Comparison of ENCODE assay signal across 29 cellular contexts in genomic region chr13:111354789-111355188, GRCh38. TPM values are rescaled to one million over a fixed set of nuclear protein-coding genes. Genes with fewer than 3 reads are reported as not detected.
"Had no signal": no experiment of that assay in that cellular context is flagged by ENCODE, and none has a peak within 500 bp of the region (broad histone marks: within the 10 kb centered on the region; RNA-seq: fewer than 3 reads in every experiment).

No MANE protein-coding gene starts in this region.

- H3K4me3 Mint-ChIP-seq: activated B cell treated with CpG ODN at 0.5 μM for 24 hours; activated CD4-positive, alpha-beta memory T cell treated with anti-CD3 and anti-CD28 coated beads, Interleukin-2, amount 10 ng/mL, durations not matched to agents 7 days and 5 days; activated naive CD4-positive, alpha-beta T cell treated with anti-CD3 and anti-CD28 coated beads, Interleukin-2, amount 10 ng/mL, durations not matched to agents 7 days and 5 days; activated naive CD8-positive, alpha-beta T cell treated with anti-CD3 and anti-CD28 coated beads, Interleukin-2, amount 10 ng/mL, durations not matched to agents 7 days and 5 days; activated T-cell treated with anti-CD3 and anti-CD28 coated beads, Interleukin-2, amount 50 U/mL, for 24 hours; activated T-cell treated with anti-CD3 and anti-CD28 coated beads, Interleukin-2, amount 50 U/mL, for 72 hours; central memory CD8-positive, alpha-beta T cell; dendritic cell treated with granulocyte-macrophage colony-stimulating factor and Interleukin-4, amounts not matched to agents 40 ng/mL and 50 ng/mL, for 4 days; effector memory CD8-positive, alpha-beta T cell; T-helper 17 cell; T-helper 2 cell treated with Interferon-gamma antibody and Interleukin-4, amounts not matched to agents 5 μg/mL and 100 μg/mL, for 36 hours had no signal

- H3K4me3 ChIP-seq: coronary artery had no signal

- H3K27me3 ChIP-seq: brain microvascular endothelial cell had no signal

- ATAC-seq: activated CD4-positive, CD25-positive, alpha-beta regulatory T cell treated with anti-CD3 and anti-CD28 coated beads, Interleukin-2, amount 50 U/mL, for 24 hours; activated naive CD4-positive, alpha-beta T cell treated with anti-CD3 and anti-CD28 coated beads, Interleukin-2, amount 50 U/mL, for 72 hours; activated T-cell treated with anti-CD3 and anti-CD28 coated beads, Interleukin-2, amount 50 U/mL, for 72 hours; effector memory CD8-positive, alpha-beta T cell; T-helper 17 cell had no signal

- H3K4me1 Mint-ChIP-seq: activated B cell treated with CpG ODN at 0.5 μM for 24 hours; activated CD4-positive, alpha-beta memory T cell treated with anti-CD3 and anti-CD28 coated beads, Interleukin-2, amount 10 ng/mL, durations not matched to agents 7 days and 5 days; activated naive CD4-positive, alpha-beta T cell treated with anti-CD3 and anti-CD28 coated beads, Interleukin-2, amount 10 ng/mL, durations not matched to agents 7 days and 5 days; activated naive CD8-positive, alpha-beta T cell treated with anti-CD3 and anti-CD28 coated beads, Interleukin-2, amount 10 ng/mL, durations not matched to agents 7 days and 5 days; central memory CD8-positive, alpha-beta T cell had no signal

- H3K27ac ChIP-seq: brain microvascular endothelial cell, coronary artery, epithelial cell of prostate, WERI-Rb-1 had no signal

- H3K36me3 ChIP-seq: brain microvascular endothelial cell, WERI-Rb-1 had no signal

- H3K9me3 Mint-ChIP-seq: activated naive CD4-positive, alpha-beta T cell treated with anti-CD3 and anti-CD28 coated beads, Interleukin-2, amount 10 ng/mL, durations not matched to agents 7 days and 5 days; central memory CD8-positive, alpha-beta T cell; effector memory CD8-positive, alpha-beta T cell; T-helper 2 cell treated with Interferon-gamma antibody and Interleukin-4, amounts not matched to agents 5 μg/mL and 100 μg/mL, for 36 hours had no signal

- H3K27ac Mint-ChIP-seq: activated B cell treated with CpG ODN at 0.5 μM for 24 hours; activated CD4-positive, alpha-beta memory T cell treated with anti-CD3 and anti-CD28 coated beads, Interleukin-2, amount 10 ng/mL, durations not matched to agents 7 days and 5 days; activated naive CD4-positive, alpha-beta T cell treated with anti-CD3 and anti-CD28 coated beads, Interleukin-2, amount 10 ng/mL, durations not matched to agents 7 days and 5 days; activated naive CD4-positive, alpha-beta T cell treated with anti-CD3 and anti-CD28 coated beads, Interleukin-2, amount 50 U/mL, for 72 hours; activated naive CD8-positive, alpha-beta T cell treated with anti-CD3 and anti-CD28 coated beads, Interleukin-2, amount 10 ng/mL, durations not matched to agents 7 days and 5 days; activated T-cell treated with anti-CD3 and anti-CD28 coated beads, Interleukin-2, amount 50 U/mL, for 24 hours; activated T-cell treated with anti-CD3 and anti-CD28 coated beads, Interleukin-2, amount 50 U/mL, for 72 hours; dendritic cell treated with granulocyte-macrophage colony-stimulating factor and Interleukin-4, amounts not matched to agents 40 ng/mL and 50 ng/mL, for 4 days; effector memory CD8-positive, alpha-beta T cell; T-helper 17 cell; T-helper 2 cell treated with Interferon-gamma antibody and Interleukin-4, amounts not matched to agents 5 μg/mL and 100 μg/mL, for 36 hours had no signal

- H3K36me3 Mint-ChIP-seq: activated naive CD4-positive, alpha-beta T cell treated with anti-CD3 and anti-CD28 coated beads, Interleukin-2, amount 10 ng/mL, durations not matched to agents 7 days and 5 days; activated naive CD4-positive, alpha-beta T cell treated with anti-CD3 and anti-CD28 coated beads, Interleukin-2, amount 50 U/mL, for 72 hours had no signal

- H3K27me3 Mint-ChIP-seq: activated B cell treated with CpG ODN at 0.5 μM for 24 hours; activated T-cell treated with anti-CD3 and anti-CD28 coated beads, Interleukin-2, amount 50 U/mL, for 24 hours; T-helper 17 cell had no signal

- DNase-seq: activated B cell treated with CpG ODN at 0.5 μM for 24 hours; activated CD4-positive, alpha-beta memory T cell treated with anti-CD3 and anti-CD28 coated beads, Interleukin-2, amount 10 ng/mL, durations not matched to agents 7 days and 5 days; activated CD4-positive, alpha-beta T cell treated with anti-CD3 and anti-CD28 coated beads for 48 hours; activated CD8-positive, alpha-beta memory T cell treated with anti-CD3 and anti-CD28 coated beads, Interleukin-2, amount 50 U/mL, for 48 hours; activated gamma-delta T cell; activated naive CD4-positive, alpha-beta T cell; activated naive CD4-positive, alpha-beta T cell treated with anti-CD3 and anti-CD28 coated beads, Interleukin-2, amount 10 ng/mL, durations not matched to agents 7 days and 5 days; activated naive CD8-positive, alpha-beta T cell treated with anti-CD3 and anti-CD28 coated beads, Interleukin-2, amount 10 ng/mL, durations not matched to agents 7 days and 5 days; activated T-cell treated with anti-CD3 and anti-CD28 coated beads for 4 hours; activated T-cell treated with anti-CD3 and anti-CD28 coated beads, Interleukin-2, amount 50 U/mL, for 24 hours; activated T-cell treated with anti-CD3 and anti-CD28 coated beads, Interleukin-2, amount 50 U/mL, for 72 hours; anterior cingulate cortex; brain microvascular endothelial cell; effector CD4-positive, alpha-beta T cell; effector memory CD8-positive, alpha-beta T cell; foreskin fibroblast; T-helper 1 cell; T-helper 17 cell; T1000; WERI-Rb-1 had no signal

RNA-seq across cellular contexts. Expression of gene TEX29, which starts 34.3 kb away (rescaled TPM):
- total RNA-seq: bronchial epithelial cell, frontal cortex, T-helper 17 cell had no signal
